In genomic region chr7:70387197-70387596, GRCh38 we compare ENCODE assay signal across 15 cellular contexts.
"Had no signal": no experiment of that assay in that cellular context is flagged by ENCODE, and none has a peak within 500 bp of the region (broad histone marks: within the 10 kb centered on the region; RNA-seq: fewer than 3 reads in every experiment).

No MANE protein-coding gene starts in this region.

- ATAC-seq: body of pancreas; gastrocnemius medialis; stimulated activated naive CD8-positive, alpha-beta T cell treated with anti-CD3 and anti-CD28 coated beads, Interleukin-15, Interleukin-2, amounts not matched to agents 100 U/mL and 50 U/mL, for 24 hours had no signal

- H3K4me3 ChIP-seq: body of pancreas, colonic mucosa, gastrocnemius medialis had no signal

- H3K27me3 ChIP-seq: body of pancreas, colonic mucosa, gastrocnemius medialis had no signal

- H3K36me3 ChIP-seq: colonic mucosa, gastrocnemius medialis had no signal

- H3K9me3 ChIP-seq: body of pancreas, colonic mucosa, gastrocnemius medialis had no signal

- H3K36me3 Mint-ChIP-seq: activated naive CD8-positive, alpha-beta T cell treated with anti-CD3 and anti-CD28 coated beads for 36 hours; mesothelial cell of epicardium; type B pancreatic cell had no signal

- H3K4me3 Mint-ChIP-seq: activated naive CD8-positive, alpha-beta T cell treated with anti-CD3 and anti-CD28 coated beads for 36 hours; activated T-helper 1 cell treated with anti-CD3 and anti-CD28 coated beads, Interleukin-12 subunit alpha, Interleukin-12 subunit beta, Interleukin-2, Interleukin-4 antibody, amounts not matched to agents 30 ng/mL and 10 ng/mL and 1 ng/mL, durations not matched to agents 14 hours and 24 hours and 36 hours; mesothelial cell of epicardium; nephron; T-helper 2 cell treated with Interferon-gamma antibody and Interleukin-4, amounts not matched to agents 5 μg/mL and 100 μg/mL, for 36 hours; type B pancreatic cell had no signal

- H3K4me1 ChIP-seq: body of pancreas, colonic mucosa, gastrocnemius medialis had no signal

- H3K4me1 Mint-ChIP-seq: activated naive CD8-positive, alpha-beta T cell treated with anti-CD3 and anti-CD28 coated beads for 36 hours; nephron had no signal

- H3K27ac Mint-ChIP-seq: activated naive CD8-positive, alpha-beta T cell treated with anti-CD3 and anti-CD28 coated beads for 36 hours; activated T-helper 1 cell treated with anti-CD3 and anti-CD28 coated beads, Interleukin-12 subunit alpha, Interleukin-12 subunit beta, Interleukin-2, Interleukin-4 antibody, amounts not matched to agents 30 ng/mL and 10 ng/mL and 1 ng/mL, durations not matched to agents 14 hours and 24 hours and 36 hours; mesothelial cell of epicardium; nephron; T-helper 2 cell treated with Interferon-gamma antibody and Interleukin-4, amounts not matched to agents 5 μg/mL and 100 μg/mL, for 36 hours; type B pancreatic cell had no signal

- H3K9me3 Mint-ChIP-seq: activated naive CD8-positive, alpha-beta T cell treated with anti-CD3 and anti-CD28 coated beads for 36 hours; activated T-helper 1 cell treated with anti-CD3 and anti-CD28 coated beads, Interleukin-12 subunit alpha, Interleukin-12 subunit beta, Interleukin-2, Interleukin-4 antibody, amounts not matched to agents 30 ng/mL and 10 ng/mL and 1 ng/mL, durations not matched to agents 14 hours and 24 hours and 36 hours; mesothelial cell of epicardium; nephron; T-helper 2 cell treated with Interferon-gamma antibody and Interleukin-4, amounts not matched to agents 5 μg/mL and 100 μg/mL, for 36 hours; type B pancreatic cell had no signal

- H3K27me3 Mint-ChIP-seq: activated naive CD8-positive, alpha-beta T cell treated with anti-CD3 and anti-CD28 coated beads for 36 hours; type B pancreatic cell had no signal

- DNase-seq: activated CD4-positive, alpha-beta T cell treated with anti-CD3 and anti-CD28 coated beads, Interleukin-2, amount 50 U/mL, for 48 hours; activated naive CD8-positive, alpha-beta T cell treated with anti-CD3 and anti-CD28 coated beads for 36 hours; activated T-cell treated with anti-CD3 and anti-CD28 coated beads for 4 hours; amniotic stem cell; body of pancreas; colonic mucosa; gastrocnemius medialis; retina; stimulated activated CD4-positive, alpha-beta T cell treated with anti-CD3 and anti-CD28 coated beads, Interleukin-2, amount 100 ng/mL, for 24 hours; stimulated activated naive CD8-positive, alpha-beta T cell treated with anti-CD3 and anti-CD28 coated beads, Interleukin-15, Interleukin-2, amounts not matched to agents 100 U/mL and 50 U/mL, for 24 hours had no signal
